23 cellular contexts compared by ENCODE assay signal in genomic region chr20:25481918-25482253, GRCh38.
"Had no signal": no experiment of that assay in that cellular context is flagged by ENCODE, and none has a peak within 500 bp of the region (broad histone marks: within the 10 kb centered on the region; RNA-seq: fewer than 3 reads in every experiment).

No MANE protein-coding gene starts in this region.

- H3K4me3 ChIP-seq: dorsolateral prefrontal cortex, lung, ovary, smooth muscle cell, stomach, tibial artery, upper lobe of left lung had no signal

- H3K27me3 ChIP-seq: dorsolateral prefrontal cortex, ovary, stomach, tibial artery, upper lobe of left lung had no signal

- H3K4me2 ChIP-seq: smooth muscle cell had no signal

- H3K36me3 Mint-ChIP-seq: memory B cell, natural killer cell had no signal

- FAIRE-seq: colon, frontal cortex, keratinocyte, urothelium cell line had no signal

- H3K9me3 ChIP-seq: ovary, stomach, tibial artery, upper lobe of left lung had no signal

- H3K4me3 Mint-ChIP-seq: memory B cell; natural killer cell; stimulated activated effector memory CD8-positive, alpha-beta T cell treated with anti-CD3 and anti-CD28 coated beads, Interleukin-12 subunit alpha, Interleukin-12 subunit beta, amount 100 ng/mL, for 72 hours had no signal

- H3K27ac Mint-ChIP-seq: memory B cell; natural killer cell; stimulated activated effector memory CD8-positive, alpha-beta T cell treated with anti-CD3 and anti-CD28 coated beads, Interleukin-12 subunit alpha, Interleukin-12 subunit beta, amount 100 ng/mL, for 72 hours had no signal

- H3K9me3 Mint-ChIP-seq: memory B cell; natural killer cell; stimulated activated effector memory CD8-positive, alpha-beta T cell treated with anti-CD3 and anti-CD28 coated beads, Interleukin-12 subunit alpha, Interleukin-12 subunit beta, amount 100 ng/mL, for 72 hours had no signal

- H3K4me1 ChIP-seq: stomach, tibial artery, upper lobe of left lung had no signal

- H3K36me3 ChIP-seq: ovary had no signal

- ATAC-seq: left lobe of liver; natural killer cell; sciatic nerve; stimulated activated effector memory CD8-positive, alpha-beta T cell treated with anti-CD3 and anti-CD28 coated beads, Interleukin-12 subunit alpha, Interleukin-12 subunit beta, amount 100 ng/mL, for 72 hours had no signal

- DNase-seq: dorsolateral prefrontal cortex; effector CD4-positive, alpha-beta T cell; head of caudate nucleus; natural killer cell; occipital lobe; retina; stimulated activated CD4-positive, alpha-beta T cell treated with anti-CD3 and anti-CD28 coated beads, Interleukin-2, amount 100 ng/mL, for 24 hours; stimulated activated CD4-positive, alpha-beta T cell treated with anti-CD3 and anti-CD28 coated beads, Interleukin-4, amount 100 ng/mL, for 24 hours; stimulated activated naive CD4-positive, alpha-beta T cell treated with Interleukin-2 at 50 U/mL for 16 hours; stomach; tibial artery had no signal

- H3K27ac ChIP-seq: ovary, stomach, tibial artery, upper lobe of left lung had no signal
